ENCODE assay signal across 28 cellular contexts in the genomic region with DNA sequence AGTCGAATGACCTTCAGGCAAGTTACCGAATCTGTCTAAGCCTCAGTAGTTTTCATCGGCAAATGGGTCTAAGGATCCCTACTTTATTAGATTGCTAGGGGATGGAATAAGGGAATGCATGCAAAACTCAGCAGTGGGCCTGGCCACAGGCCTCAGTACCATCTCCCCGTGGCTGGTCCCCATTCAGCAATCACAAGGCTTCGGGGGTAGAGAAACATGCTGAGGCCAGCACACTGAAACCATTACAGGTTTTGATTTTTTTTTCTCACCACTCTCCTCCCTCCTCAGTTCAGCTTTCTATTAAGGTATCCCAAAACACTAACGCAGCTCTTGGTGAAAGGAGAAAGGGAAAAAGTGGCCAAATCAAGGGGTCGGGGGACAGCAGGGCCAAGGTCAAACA. TPM values are rescaled to one million over a fixed set of nuclear protein-coding genes. Genes with fewer than 3 reads are reported as not detected.
"Had no signal": no experiment of that assay in that cellular context is flagged by ENCODE, and none has a peak within 500 bp of the region (broad histone marks: within the 10 kb centered on the region; RNA-seq: fewer than 3 reads in every experiment).

No MANE protein-coding gene starts in this region.

- H3K27me3 ChIP-seq: testis, thyroid gland, tibial nerve, upper lobe of left lung, uterus, vagina had no signal

- ATAC-seq: stimulated activated effector memory CD8-positive, alpha-beta T cell treated with anti-CD3 and anti-CD28 coated beads, Interleukin-12 subunit alpha, Interleukin-12 subunit beta, amount 100 ng/mL, for 72 hours; stimulated activated memory B cell treated with anti-CD40 and anti-IgM and Interleukin-4, amounts not matched to agents 10 μg/mL and 1 μg/mL and 100 μg/mL, for 72 hours; stimulated activated naive B cell treated with anti-CD40 and anti-IgM and Interleukin-4, amounts not matched to agents 10 μg/mL and 1 μg/mL and 100 μg/mL, for 72 hours; stimulated activated naive CD8-positive, alpha-beta T cell treated with anti-CD3 and anti-CD28 coated beads, Interleukin-15, amount 100 ng/mL, for 72 hours; stimulated activated naive CD8-positive, alpha-beta T cell treated with anti-CD3 and anti-CD28 coated beads, Interleukin-15, Interleukin-2, amounts not matched to agents 100 U/mL and 50 U/mL, for 24 hours; upper lobe of right lung had no signal

- DNase-seq: stimulated activated CD4-positive, alpha-beta T cell treated with anti-CD3 and anti-CD28 coated beads, Interleukin-2, amount 100 ng/mL, for 48 hours; stimulated activated CD4-positive, alpha-beta T cell treated with anti-CD3 and anti-CD28 coated beads, Interleukin-4, amount 100 ng/mL, for 1 hour; stimulated activated CD4-positive, alpha-beta T cell treated with anti-CD3 and anti-CD28 coated beads, Interleukin-4, amount 100 ng/mL, for 24 hours; stimulated activated CD4-positive, alpha-beta T cell treated with anti-CD3 and anti-CD28 coated beads, Interleukin-4, amount 100 ng/mL, for 4 hours; stimulated activated CD8-positive, alpha-beta memory T cell treated with anti-CD3 and anti-CD28 coated beads, Interleukin-4, amount 100 ng/mL, for 48 hours; stimulated activated naive B cell treated with anti-CD40 and anti-IgM and Interleukin-4, amounts not matched to agents 10 μg/mL and 1 μg/mL and 100 μg/mL, for 72 hours; stimulated activated naive CD4-positive, alpha-beta T cell; stimulated activated naive CD4-positive, alpha-beta T cell treated with Interleukin-2 at 50 U/mL for 16 hours; stimulated activated naive CD8-positive, alpha-beta T cell treated with anti-CD3 and anti-CD28 coated beads, Interleukin-15, amount 100 ng/mL, for 72 hours; stimulated activated naive CD8-positive, alpha-beta T cell treated with anti-CD3 and anti-CD28 coated beads, Interleukin-15, Interleukin-2, amounts not matched to agents 100 U/mL and 50 U/mL, for 24 hours; stomach; substantia nigra; testis; thyroid gland; tibial artery; transverse colon; trophoblast cell; upper lobe of left lung; upper lobe of right lung; uterus had no signal

- H3K27ac ChIP-seq: stomach, suprapubic skin, testis, thoracic aorta, thyroid gland, tibial artery, tibial nerve, transverse colon, upper lobe of left lung, upper lobe of right lung, uterus, vagina had no signal

- H3K9me3 ChIP-seq: suprapubic skin, testis, thoracic aorta, thyroid gland, tibial artery, tibial nerve, transverse colon, upper lobe of left lung, upper lobe of right lung, uterus, vagina had no signal

- H3K4me3 ChIP-seq: stomach, suprapubic skin, testis, thoracic aorta, thyroid gland, tibial artery, tibial nerve, transverse colon, upper lobe of left lung, upper lobe of right lung, uterus, vagina had no signal

- H3K4me1 ChIP-seq: testis, thyroid gland, tibial artery, transverse colon, upper lobe of left lung, upper lobe of right lung, uterus, vagina had no signal

- H3K36me3 ChIP-seq: stomach, suprapubic skin, thoracic aorta, thyroid gland, tibial artery, tibial nerve, transverse colon, upper lobe of left lung, upper lobe of right lung, uterus, vagina had no signal

RNA-seq across cellular contexts. Expression of gene KIRREL3, which starts 11.9 kb away (rescaled TPM):
- total RNA-seq: subcutaneous adipose tissue, thoracic aorta, tibial nerve, upper lobe of right lung, ureter, vagina had no signal
